ENCODE assay signal across 9 cellular contexts in the genomic region with DNA sequence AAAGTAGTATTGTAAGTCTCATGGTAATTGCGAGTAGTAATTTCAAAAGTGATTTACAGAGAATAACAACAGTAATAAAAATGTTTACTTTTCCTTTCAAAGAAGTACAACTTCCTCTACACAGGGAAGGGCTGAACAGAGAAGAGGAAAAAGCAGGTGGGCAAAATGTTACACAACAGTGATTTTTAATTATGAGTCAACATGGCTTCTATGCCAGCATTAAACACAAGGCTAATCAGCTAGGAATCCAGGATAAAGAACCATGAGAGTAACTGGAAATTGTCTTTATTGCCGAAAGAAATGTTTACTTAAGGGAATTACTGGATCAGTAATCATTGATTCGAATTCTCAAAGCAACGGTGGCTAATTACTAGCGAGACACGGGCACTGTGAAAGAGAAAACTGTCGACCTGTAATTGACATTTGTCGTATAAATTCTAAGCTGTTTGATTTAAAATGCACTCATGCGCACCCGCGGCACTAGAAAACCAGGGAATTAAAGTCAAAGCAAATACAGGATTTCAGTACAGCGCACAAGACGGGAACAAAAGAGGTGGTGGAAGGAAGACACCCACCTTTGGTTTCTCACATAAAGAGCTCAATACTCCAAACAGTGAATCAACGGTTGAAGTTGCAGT. TPM values are rescaled to one million over a fixed set of nuclear protein-coding genes. Genes with fewer than 3 reads are reported as not detected.
A peak's percentile ranks its signal among the peaks of the same experiment; 100 is the strongest.
DNase-seq lines count a peak whose midpoint lies in the region; ATAC-seq, FAIRE-seq and TF ChIP-seq lines count a peak whose summit lies in the region.
"Had no signal": no experiment of that assay in that cellular context is flagged by ENCODE, and none has a peak within 500 bp of the region (broad histone marks: within the 10 kb centered on the region; RNA-seq: fewer than 3 reads in every experiment).

No MANE protein-coding gene starts in this region.

- H3K27ac ChIP-seq in liver (ENCODE audit: low read depth in 1 of 2, low read length in 2 of 2), result peak overlapping the region; percentile 97 to 99
- H3K27ac ChIP-seq: HL-60 had no signal

- peaks cover 0 to 17% (median 8%) of the 10 kb centered on the region in 4 donors for H3K4me1 ChIP-seq in liver (ENCODE audit: control insufficient read depth in 4 of 4, insufficient read depth in 4 of 4, low read length in 3 of 4)

- peak overlapping the region; percentile 83 to 87 for H3K9ac ChIP-seq in liver (ENCODE audit: low read depth in 1 of 2, low read length in 2 of 2)

- 3% methylated on average over 14 of the region's 14 CpGs for WGBS in liver

- no peaks in the 10 kb centered on the region for H3K36me3 ChIP-seq in bronchial epithelial cell (ENCODE audit: control insufficient read depth, insufficient read depth, low read length)
- H3K36me3 ChIP-seq in liver (ENCODE audit: control insufficient read depth in 4 of 4, insufficient read depth in 3 of 4, low read depth in 1 of 4, low read length in 3 of 4), result no peaks in the 10 kb centered on the region

- H3K4me3 ChIP-seq in bronchial epithelial cell (ENCODE audit: low read depth, low read length) (peak overlapping the region; percentile 39), liver (ENCODE audit: low read depth in 1 of 3, low read length in 3 of 3) (peak overlapping the region; percentile 74 to 100 (median 84))

- DNase-seq in AG20443 (ENCODE audit: low spot score) (peak; percentile 26), NCI-H748 treated with DMSO at 0.1 percent for 48 hours (lab: John Stamatoyannopoulos, UW) (peak; percentile 89), bronchial epithelial cell (ENCODE audit: low read depth) (peak; percentile 89), superior temporal gyrus (ENCODE audit: extremely low spot score) (peak; percentile 71)

- no peak for FAIRE-seq in bronchial epithelial cell (lab: Jason Lieb, UNC)

- TF ChIP-seq CTCF in bronchial epithelial cell (IDR thresholded peaks at IDR 0.05; ENCODE audit: insufficient read depth, low read length, severe bottlenecking), result no peak
- TF ChIP-seq CTCF in liver (IDR thresholded peaks at IDR 0.05; ENCODE audit: low read depth, low read length, missing input control), result no peak

- ATAC-seq in GM21737 (IDR thresholded peaks at IDR 0.05; ENCODE audit: unreplicated experiment), result peak; percentile 4
- ATAC-seq in HG02759 (IDR thresholded peaks at IDR 0.05; ENCODE audit: unreplicated experiment), result no peak
- ATAC-seq in GM18867 (IDR thresholded peaks at IDR 0.05; ENCODE audit: unreplicated experiment), result no peak

- H3K9me3 ChIP-seq in liver (ENCODE audit: control insufficient read depth in 4 of 4, low read length in 3 of 4), result no peaks in the 10 kb centered on the region

- H3K27me3 ChIP-seq in bronchial epithelial cell (ENCODE audit: control insufficient read depth, insufficient read depth, low read length), result no peaks in the 10 kb centered on the region
- no peaks in the 10 kb centered on the region for H3K27me3 ChIP-seq in liver (ENCODE audit: control insufficient read depth in 4 of 4, insufficient read depth in 4 of 4, low read length in 3 of 4)

- TF ChIP-seq RAD21 in liver (IDR thresholded peaks at IDR 0.05), result no peak

TF ChIP-seq in liver, 16 proteins besides CTCF, POLR2A, EP300 and RAD21:
- TF ChIP-seq FOXA2 (IDR thresholded peaks at IDR 0.05) (peak; percentile 41), YY1 (IDR thresholded peaks at IDR 0.05) (peak; percentile 72), NR2F2 (IDR thresholded peaks at IDR 0.05) (no peak), GABPA (IDR thresholded peaks at IDR 0.05 in 1 of 2, conservative IDR thresholded peaks at IDR 0.05 in 1 of 2) (peak in 1 of 2 donors; percentile 0), SP1 (IDR thresholded peaks at IDR 0.05) (peak; percentile 15), JUND (IDR thresholded peaks at IDR 0.05) (peak in 1 of 2 donors; percentile 22), TAF1 (conservative IDR thresholded peaks at IDR 0.05) (peak; percentile 34), RXRA (IDR thresholded peaks at IDR 0.05) (no peak)
- TF ChIP-seq, protein P1, sequence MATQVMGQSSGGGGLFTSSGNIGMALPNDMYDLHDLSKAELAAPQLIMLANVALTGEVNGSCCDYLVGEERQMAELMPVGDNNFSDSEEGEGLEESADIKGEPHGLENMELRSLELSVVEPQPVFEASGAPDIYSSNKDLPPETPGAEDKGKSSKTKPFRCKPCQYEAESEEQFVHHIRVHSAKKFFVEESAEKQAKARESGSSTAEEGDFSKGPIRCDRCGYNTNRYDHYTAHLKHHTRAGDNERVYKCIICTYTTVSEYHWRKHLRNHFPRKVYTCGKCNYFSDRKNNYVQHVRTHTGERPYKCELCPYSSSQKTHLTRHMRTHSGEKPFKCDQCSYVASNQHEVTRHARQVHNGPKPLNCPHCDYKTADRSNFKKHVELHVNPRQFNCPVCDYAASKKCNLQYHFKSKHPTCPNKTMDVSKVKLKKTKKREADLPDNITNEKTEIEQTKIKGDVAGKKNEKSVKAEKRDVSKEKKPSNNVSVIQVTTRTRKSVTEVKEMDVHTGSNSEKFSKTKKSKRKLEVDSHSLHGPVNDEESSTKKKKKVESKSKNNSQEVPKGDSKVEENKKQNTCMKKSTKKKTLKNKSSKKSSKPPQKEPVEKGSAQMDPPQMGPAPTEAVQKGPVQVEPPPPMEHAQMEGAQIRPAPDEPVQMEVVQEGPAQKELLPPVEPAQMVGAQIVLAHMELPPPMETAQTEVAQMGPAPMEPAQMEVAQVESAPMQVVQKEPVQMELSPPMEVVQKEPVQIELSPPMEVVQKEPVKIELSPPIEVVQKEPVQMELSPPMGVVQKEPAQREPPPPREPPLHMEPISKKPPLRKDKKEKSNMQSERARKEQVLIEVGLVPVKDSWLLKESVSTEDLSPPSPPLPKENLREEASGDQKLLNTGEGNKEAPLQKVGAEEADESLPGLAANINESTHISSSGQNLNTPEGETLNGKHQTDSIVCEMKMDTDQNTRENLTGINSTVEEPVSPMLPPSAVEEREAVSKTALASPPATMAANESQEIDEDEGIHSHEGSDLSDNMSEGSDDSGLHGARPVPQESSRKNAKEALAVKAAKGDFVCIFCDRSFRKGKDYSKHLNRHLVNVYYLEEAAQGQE (IDR thresholded peaks at IDR 0.05), result peak; percentile 7

RNA-seq across cellular contexts. Expression of a gene that starts 15.5 kb away (rescaled TPM):
- total RNA-seq in bronchial epithelial cell (15.0 and 18.2 TPM in 2 replicates), liver (10 to 100 TPM in 1 of 2 donors, 1 to 10 TPM in 1; 9.7 to 12.8 TPM)
- polyA plus RNA-seq in liver, result 10 to 100 TPM in 1 of 2 donors, 1 to 10 TPM in 1; 6.5 to 12.2 TPM

RNA-seq across cellular contexts. Expression of a gene that starts 17.9 kb away (rescaled TPM):
- total RNA-seq in bronchial epithelial cell (43.2 and 59.8 TPM in 2 replicates), liver (10 to 100 TPM; 13.8 to 35.2 TPM)
- 10 to 100 TPM in 1 of 2 donors, 1 to 10 TPM in 1; 9.2 to 16.2 TPM for polyA plus RNA-seq in liver

RNA-seq across cellular contexts. Expression of a gene that starts 37.5 kb away (rescaled TPM):
- total RNA-seq in bronchial epithelial cell, result not detected in 2 replicates
- 10 to 100 TPM in 1 of 2 donors, 1 to 10 TPM in 1; 2.1 to 12.4 TPM for total RNA-seq in liver
- polyA plus RNA-seq in liver, result 10 to 100 TPM in 1 of 2 donors, 1 to 10 TPM in 1; 7.1 to 69.5 TPM

Comparison
In these comparisons a context has a peak if more than half of its experiments do, and no peak if none do; other contexts are left out.
1. DNase-seq: peak in every context shown above with its lines; median percentile 89 in NCI-H748 treated with DMSO at 0.1 percent for 48 hours; 89 in bronchial epithelial cell; 71 in superior temporal gyrus; 26 in AG20443.